In genomic region chr6:130968486-130968885, GRCh38 we compare ENCODE assay signal across 1 cellular context.
TF ChIP-seq lines count a peak whose summit lies in the region.

No MANE protein-coding gene starts in this region.

TF ChIP-seq in K562, 482 proteins besides CTCF, POLR2A, EP300 and RAD21:
- TF ChIP-seq, protein P1, sequence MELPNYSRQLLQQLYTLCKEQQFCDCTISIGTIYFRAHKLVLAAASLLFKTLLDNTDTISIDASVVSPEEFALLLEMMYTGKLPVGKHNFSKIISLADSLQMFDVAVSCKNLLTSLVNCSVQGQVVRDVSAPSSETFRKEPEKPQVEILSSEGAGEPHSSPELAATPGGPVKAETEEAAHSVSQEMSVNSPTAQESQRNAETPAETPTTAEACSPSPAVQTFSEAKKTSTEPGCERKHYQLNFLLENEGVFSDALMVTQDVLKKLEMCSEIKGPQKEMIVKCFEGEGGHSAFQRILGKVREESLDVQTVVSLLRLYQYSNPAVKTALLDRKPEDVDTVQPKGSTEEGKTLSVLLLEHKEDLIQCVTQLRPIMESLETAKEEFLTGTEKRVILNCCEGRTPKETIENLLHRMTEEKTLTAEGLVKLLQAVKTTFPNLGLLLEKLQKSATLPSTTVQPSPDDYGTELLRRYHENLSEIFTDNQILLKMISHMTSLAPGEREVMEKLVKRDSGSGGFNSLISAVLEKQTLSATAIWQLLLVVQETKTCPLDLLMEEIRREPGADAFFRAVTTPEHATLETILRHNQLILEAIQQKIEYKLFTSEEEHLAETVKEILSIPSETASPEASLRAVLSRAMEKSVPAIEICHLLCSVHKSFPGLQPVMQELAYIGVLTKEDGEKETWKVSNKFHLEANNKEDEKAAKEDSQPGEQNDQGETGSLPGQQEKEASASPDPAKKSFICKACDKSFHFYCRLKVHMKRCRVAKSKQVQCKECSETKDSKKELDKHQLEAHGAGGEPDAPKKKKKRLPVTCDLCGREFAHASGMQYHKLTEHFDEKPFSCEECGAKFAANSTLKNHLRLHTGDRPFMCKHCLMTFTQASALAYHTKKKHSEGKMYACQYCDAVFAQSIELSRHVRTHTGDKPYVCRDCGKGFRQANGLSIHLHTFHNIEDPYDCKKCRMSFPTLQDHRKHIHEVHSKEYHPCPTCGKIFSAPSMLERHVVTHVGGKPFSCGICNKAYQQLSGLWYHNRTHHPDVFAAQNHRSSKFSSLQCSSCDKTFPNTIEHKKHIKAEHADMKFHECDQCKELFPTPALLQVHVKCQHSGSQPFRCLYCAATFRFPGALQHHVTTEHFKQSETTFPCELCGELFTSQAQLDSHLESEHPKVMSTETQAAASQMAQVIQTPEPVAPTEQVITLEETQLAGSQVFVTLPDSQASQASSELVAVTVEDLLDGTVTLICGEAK (IDR thresholded peaks at IDR 0.05): no peak
- TF ChIP-seq, protein P1 (CRISPR knock-in tag; IDR thresholded peaks at IDR 0.05): no peak
- no peak for TF ChIP-seq TOE1 (IDR thresholded peaks at IDR 0.05; ENCODE audit: borderline replicate concordance)
- TF ChIP-seq TOE1 (CRISPR knock-in tag; IDR thresholded peaks at IDR 0.05; ENCODE audit: borderline replicate concordance, low read depth): no peak
- no peak for TF ChIP-seq ESRRB (CRISPR knock-in tag; IDR thresholded peaks at IDR 0.05; ENCODE audit: borderline replicate concordance)
- TF ChIP-seq, protein P2, sequence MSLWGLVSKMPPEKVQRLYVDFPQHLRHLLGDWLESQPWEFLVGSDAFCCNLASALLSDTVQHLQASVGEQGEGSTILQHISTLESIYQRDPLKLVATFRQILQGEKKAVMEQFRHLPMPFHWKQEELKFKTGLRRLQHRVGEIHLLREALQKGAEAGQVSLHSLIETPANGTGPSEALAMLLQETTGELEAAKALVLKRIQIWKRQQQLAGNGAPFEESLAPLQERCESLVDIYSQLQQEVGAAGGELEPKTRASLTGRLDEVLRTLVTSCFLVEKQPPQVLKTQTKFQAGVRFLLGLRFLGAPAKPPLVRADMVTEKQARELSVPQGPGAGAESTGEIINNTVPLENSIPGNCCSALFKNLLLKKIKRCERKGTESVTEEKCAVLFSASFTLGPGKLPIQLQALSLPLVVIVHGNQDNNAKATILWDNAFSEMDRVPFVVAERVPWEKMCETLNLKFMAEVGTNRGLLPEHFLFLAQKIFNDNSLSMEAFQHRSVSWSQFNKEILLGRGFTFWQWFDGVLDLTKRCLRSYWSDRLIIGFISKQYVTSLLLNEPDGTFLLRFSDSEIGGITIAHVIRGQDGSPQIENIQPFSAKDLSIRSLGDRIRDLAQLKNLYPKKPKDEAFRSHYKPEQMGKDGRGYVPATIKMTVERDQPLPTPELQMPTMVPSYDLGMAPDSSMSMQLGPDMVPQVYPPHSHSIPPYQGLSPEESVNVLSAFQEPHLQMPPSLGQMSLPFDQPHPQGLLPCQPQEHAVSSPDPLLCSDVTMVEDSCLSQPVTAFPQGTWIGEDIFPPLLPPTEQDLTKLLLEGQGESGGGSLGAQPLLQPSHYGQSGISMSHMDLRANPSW (CRISPR knock-in tag; IDR thresholded peaks at IDR 0.05): no peak
- TF ChIP-seq KLF10 (CRISPR knock-in tag; IDR thresholded peaks at IDR 0.05): no peak
- no peak for TF ChIP-seq BCLAF1 (IDR thresholded peaks at IDR 0.05; ENCODE audit: borderline replicate concordance in 1 of 2, control insufficient read depth in 1 of 2, low read depth in 2 of 2, low read length in 1 of 2)
- no peak for TF ChIP-seq ELF1 (tag; IDR thresholded peaks at IDR 0.05)
- no peak for TF ChIP-seq POLR2H (tag; IDR thresholded peaks at IDR 0.05; ENCODE audit: low read depth)
- TF ChIP-seq SAFB (IDR thresholded peaks at IDR 0.05; ENCODE audit: borderline replicate concordance, low read depth, low read length): no peak
- no peak for TF ChIP-seq PREB (CRISPR knock-in tag; IDR thresholded peaks at IDR 0.05)
- no peak for TF ChIP-seq SAP30 (IDR thresholded peaks at IDR 0.05; ENCODE audit: borderline replicate concordance, insufficient read depth, low read depth, low read length, poor library complexity, severe bottlenecking)
- TF ChIP-seq ZNF3 (CRISPR knock-in tag; IDR thresholded peaks at IDR 0.05): no peak
- no peak for TF ChIP-seq ETV6 (IDR thresholded peaks at IDR 0.05; ENCODE audit: borderline replicate concordance in 1 of 2, low read depth in 2 of 2, low read length in 1 of 2)
- no peak for TF ChIP-seq ETV6 (CRISPR knock-in tag; IDR thresholded peaks at IDR 0.05; ENCODE audit: borderline replicate concordance)
- no peak for TF ChIP-seq TEAD2 (tag; IDR thresholded peaks at IDR 0.05)
- TF ChIP-seq NFE2 (IDR thresholded peaks at IDR 0.05; ENCODE audit: low read depth): no peak
- no peak for TF ChIP-seq SRSF7 (optimal IDR thresholded peaks at IDR 0.05; ENCODE audit: low read depth, low read length)
